8 cellular contexts compared by ENCODE assay signal in genomic region chr17:43170140-43170765, GRCh38. TPM values are rescaled to one million over a fixed set of nuclear protein-coding genes. Genes with fewer than 3 reads are reported as not detected.
DNase-seq lines count a peak whose midpoint lies in the region; ATAC-seq and TF ChIP-seq lines count a peak whose summit lies in the region.

No MANE protein-coding gene starts in this region.

- H3K4me3 ChIP-seq in GM12864 (ENCODE audit: low read depth, low read length) (peak overlapping the region; percentile 82), SU-DHL-6 (ENCODE audit: insufficient read depth, low read length, poor library complexity, severe bottlenecking) (peak overlapping the region; percentile 87), heart left ventricle (peak overlapping the region; percentile 58 to 86 (median 78))

- H3K4me1 ChIP-seq in heart left ventricle: peaks cover 2 to 53% (median 41%) of the 10 kb centered on the region in 12 donors

- H3K36me3 ChIP-seq in SU-DHL-6 (ENCODE audit: low read length) (no peaks in the 10 kb centered on the region), heart left ventricle (peaks cover 0 to 10% (median 0%) of the 10 kb centered on the region in 9 donors)

- no peaks in the 10 kb centered on the region for H3K27me3 ChIP-seq in SU-DHL-6 (ENCODE audit: low read length)
- no peaks in the 10 kb centered on the region for H3K27me3 ChIP-seq in heart left ventricle

- ATAC-seq in HG02798 (IDR thresholded peaks at IDR 0.05; ENCODE audit: poor library complexity, unreplicated experiment) (peak; percentile 75), heart left ventricle (peak; percentile 85 to 93 (median 90))

- H3K36me3 Mint-ChIP-seq in type B pancreatic cell: peaks cover 6% of the 10 kb centered on the region

- TF ChIP-seq CTCF in GM12864 (IDR thresholded peaks at IDR 0.05; ENCODE audit: low read depth, low read length, missing control alignments) (no peak), SU-DHL-6 (IDR thresholded peaks at IDR 0.05; ENCODE audit: insufficient read depth, low read length, poor library complexity, severe bottlenecking) (no peak), heart left ventricle (IDR thresholded peaks at IDR 0.05) (no peak), type B pancreatic cell (conservative IDR thresholded peaks at IDR 0.05) (no peak)

- peak; percentile 89 for DNase-seq in GM12864 (ENCODE audit: low read depth)
- peak; percentile 89 for DNase-seq in NCI-H1417 treated with DMSO at 0.1 percent for 48 hours (lab: John Stamatoyannopoulos, UW)
- peak; percentile 88 to 92 (median 90) for DNase-seq in heart left ventricle
- DNase-seq in pons (ENCODE audit: low spot score): peak; percentile 98
- peak; percentile 83 for DNase-seq in type B pancreatic cell (ENCODE audit: extremely low spot score, unreplicated experiment)

- peaks cover 12% of the 10 kb centered on the region for H3K4me1 Mint-ChIP-seq in type B pancreatic cell (ENCODE audit: unreplicated experiment)

- no peak overlapping the region for H3K27ac Mint-ChIP-seq in type B pancreatic cell

- H2AFZ ChIP-seq in SU-DHL-6 (ENCODE audit: low read depth, low read length, severe bottlenecking): peak overlapping the region; percentile 66

- H3K79me2 ChIP-seq in SU-DHL-6 (ENCODE audit: insufficient read depth, low read length): peaks cover 16% of the 10 kb centered on the region

- H3K9me3 ChIP-seq in SU-DHL-6 (ENCODE audit: insufficient read depth, low read length) (no peaks in the 10 kb centered on the region), heart left ventricle (no peaks in the 10 kb centered on the region)

- peak overlapping the region; percentile 72 for H3K9ac ChIP-seq in SU-DHL-6 (ENCODE audit: low read length)

- H3F3A ChIP-seq in SU-DHL-6 (ENCODE audit: insufficient read depth): peaks cover 15% of the 10 kb centered on the region; the same call in 1 of the 2 replicates

- H3K4me2 ChIP-seq in SU-DHL-6 (ENCODE audit: low read depth, low read length, poor library complexity, severe bottlenecking): peak overlapping the region; percentile 71

- no peaks in the 10 kb centered on the region for H3K9me3 Mint-ChIP-seq in type B pancreatic cell

- H3K27ac ChIP-seq in SU-DHL-6 (ENCODE audit: low read depth, low read length) (peak overlapping the region; percentile 83), adipose tissue (ENCODE audit: low read depth, low read length) (peak overlapping the region; percentile 90), heart left ventricle (peak overlapping the region; percentile 90 to 99 (median 96))

- WGBS in adipose tissue, 3 donors: 0 to 1% (median 1%) methylated on average over 27 of the region's 27 CpGs
- 0% methylated on average over 27 of the region's 27 CpGs for WGBS in heart left ventricle, 4 donors

- peak in 1 of 2 donors; percentile 11 for TF ChIP-seq POLR2A in heart left ventricle (IDR thresholded peaks at IDR 0.05)

- no peaks in the 10 kb centered on the region for H3K9me2 ChIP-seq in SU-DHL-6 (replicated peaks; ENCODE audit: insufficient read depth, low read length)

- no peaks in the 10 kb centered on the region for H3K27me3 Mint-ChIP-seq in type B pancreatic cell

- intact Hi-C loops in heart left ventricle (cut with DNase I): loop anchor here in 7 of 10 donors (1.0 to 10.0 kb wide), 9 partner anchors 42 to 168 kb away; partner anchors contain the start of genes BRCA1 (in 6 of the 7), RND2 (in 4 of the 7), VAT1 (in 2 of the 7) and IFI35 (in 1 of the 7)

- H4K20me1 ChIP-seq in SU-DHL-6 (ENCODE audit: low read depth, low read length): no peaks in the 10 kb centered on the region

- H3K4me3 Mint-ChIP-seq in type B pancreatic cell: no peak overlapping the region

RNA-seq across cellular contexts. Expression of gene NBR1, which starts 0.8 kb away (rescaled TPM):
- 10 to 100 TPM; 20.9 to 48.0 (median 30.2) TPM for polyA plus RNA-seq in adipose tissue
- 100 to 1,000 TPM in 5 of 9 donors, 10 to 100 TPM in 4; 82.6 to 146 (median 105) TPM for total RNA-seq in heart left ventricle
- 10 to 100 TPM; 31.6 to 70.0 TPM for polyA plus RNA-seq in heart left ventricle
- total RNA-seq in type B pancreatic cell (ENCODE audit: low replicate concordance): 60.8 and 65.9 TPM in 2 replicates

RNA-seq across cellular contexts. Expression of gene TMEM106A, which starts 41.4 kb away (rescaled TPM):
- 1 to 10 TPM; 1.4 to 4.5 (median 3.6) TPM for polyA plus RNA-seq in adipose tissue
- 10 to 100 TPM in 1 of 9 donors, 1 to 10 TPM in 8; 1.3 to 26.0 (median 2.0) TPM for total RNA-seq in heart left ventricle
- 1 to 10 TPM; 1.9 to 2.0 TPM for polyA plus RNA-seq in heart left ventricle
- total RNA-seq in type B pancreatic cell (ENCODE audit: low replicate concordance): 4.4 TPM in 2 replicates

RNA-seq across cellular contexts. Expression of gene BRCA1, which starts 45.1 kb away (rescaled TPM):
- 1 to 10 TPM; 1.0 to 3.6 (median 1.2) TPM for polyA plus RNA-seq in adipose tissue
- 10 to 100 TPM in 4 of 9 donors, 1 to 10 TPM in 5; 4.8 to 11.7 (median 8.4) TPM for total RNA-seq in heart left ventricle
- 1 to 10 TPM; 2.7 to 3.3 TPM for polyA plus RNA-seq in heart left ventricle
- 19.4 and 38.9 TPM in 2 replicates for total RNA-seq in type B pancreatic cell (ENCODE audit: low replicate concordance)

RNA-seq across cellular contexts. Expression of gene CCDC200, which starts 58.2 kb away (rescaled TPM):
- polyA plus RNA-seq in adipose tissue (1 to 10 TPM in 1 of 3 donors, under 1 TPM in 1, not detected in 1; 0.10 to 2.5 TPM), heart left ventricle (not detected)
- total RNA-seq in heart left ventricle (not detected), type B pancreatic cell (ENCODE audit: low replicate concordance) (not detected in 2 replicates)

Comparison
In these comparisons a context has a peak if more than half of its experiments do, and no peak if none do; other contexts are left out.
1. Peak in every context shown above with its lines: DNase-seq, ATAC-seq, H3K4me3 ChIP-seq and H3K27ac ChIP-seq.